ENCODE assay signal across 29 cellular contexts in genomic region chr21:35032474-35033263, GRCh38. TPM values are rescaled to one million over a fixed set of nuclear protein-coding genes. Genes with fewer than 3 reads are reported as not detected.
DNase-seq lines count a peak whose midpoint lies in the region; ATAC-seq and TF ChIP-seq lines count a peak whose summit lies in the region.
"Had no signal": no experiment of that assay in that cellular context is flagged by ENCODE, and none has a peak within 500 bp of the region (broad histone marks: within the 10 kb centered on the region; RNA-seq: fewer than 3 reads in every experiment).

No MANE protein-coding gene starts in this region.

- intact Hi-C loops in activated T-helper 2 cell treated with anti-CD3 and anti-CD28 coated beads, Interferon-gamma antibody, Interleukin-2, Interleukin-4, amounts not matched to agents 10 μg/mL and 5 μg/mL and 100 μg/mL, durations not matched to agents 14 hours and 24 hours and 36 hours (cut with micrococcal nuclease) = no loop called here
- intact Hi-C loops in colonic mucosa (cut with DNase I) = no loop called here

- H3K27me3 Mint-ChIP-seq in activated naive CD4-positive, alpha-beta T cell treated with anti-CD3 and anti-CD28 coated beads, Interleukin-2, amount 50 U/mL, for 24 hours = no peaks in the 10 kb centered on the region
- no peaks in the 10 kb centered on the region for H3K27me3 Mint-ChIP-seq in activated T-helper 2 cell treated with anti-CD3 and anti-CD28 coated beads, Interferon-gamma antibody, Interleukin-2, Interleukin-4, amounts not matched to agents 10 μg/mL and 5 μg/mL and 100 μg/mL, durations not matched to agents 14 hours and 24 hours and 36 hours (ENCODE audit: low read depth)
- no peaks in the 10 kb centered on the region for H3K27me3 Mint-ChIP-seq in stimulated activated naive B cell treated with anti-CD40 and anti-IgM and Interleukin-4, amounts not matched to agents 10 μg/mL and 1 μg/mL and 100 μg/mL, for 72 hours
- H3K27me3 Mint-ChIP-seq: activated naive CD4-positive, alpha-beta T cell treated with anti-CD3 and anti-CD28 coated beads, Interleukin-2, amount 10 ng/mL, durations not matched to agents 7 days and 5 days; memory B cell had no signal

- H3K79me2 ChIP-seq in DND-41 (ENCODE audit: insufficient read depth, low read length) = peaks cover 100% of the 10 kb centered on the region
- H3K79me2 ChIP-seq: parathyroid adenoma had no signal

- peaks cover 28% of the 10 kb centered on the region for H3K36me3 Mint-ChIP-seq in activated naive CD4-positive, alpha-beta T cell treated with anti-CD3 and anti-CD28 coated beads, Interleukin-2, amount 50 U/mL, for 24 hours
- peaks cover 90% of the 10 kb centered on the region for H3K36me3 Mint-ChIP-seq in activated T-helper 2 cell treated with anti-CD3 and anti-CD28 coated beads, Interferon-gamma antibody, Interleukin-2, Interleukin-4, amounts not matched to agents 10 μg/mL and 5 μg/mL and 100 μg/mL, durations not matched to agents 14 hours and 24 hours and 36 hours (ENCODE audit: low read depth)
- peaks cover 60 to 82% of the 10 kb centered on the region in 2 donors for H3K36me3 Mint-ChIP-seq in stimulated activated naive B cell treated with anti-CD40 and anti-IgM and Interleukin-4, amounts not matched to agents 10 μg/mL and 1 μg/mL and 100 μg/mL, for 72 hours

- H3K9me3 ChIP-seq in DND-41 (ENCODE audit: insufficient read depth, low read length, severe bottlenecking) (no peaks in the 10 kb centered on the region), colonic mucosa (no peaks in the 10 kb centered on the region)
- H3K9me3 ChIP-seq: BE2C, left lung, SK-N-SH, thoracic aorta had no signal

- H3K9ac ChIP-seq in DND-41 (ENCODE audit: low read depth, low read length) (no peak overlapping the region), colonic mucosa (ENCODE audit: low read depth in 2 of 2, low read length in 2 of 2) (no peak overlapping the region)
- H3K9ac ChIP-seq: parathyroid adenoma, SK-N-SH had no signal

- peaks cover 95% of the 10 kb centered on the region for H3K4me1 ChIP-seq in DND-41 (ENCODE audit: insufficient read depth, low read length)
- no peaks in the 10 kb centered on the region for H3K4me1 ChIP-seq in colonic mucosa
- H3K4me1 ChIP-seq: BE2C, parathyroid adenoma had no signal

- peaks cover 70% of the 10 kb centered on the region for H3K36me3 ChIP-seq in DND-41 (ENCODE audit: insufficient read depth, low read length)
- no peaks in the 10 kb centered on the region for H3K36me3 ChIP-seq in colonic mucosa
- H3K36me3 ChIP-seq: BE2C, left lung, thoracic aorta had no signal

- H3K9me3 Mint-ChIP-seq in activated naive CD4-positive, alpha-beta T cell treated with anti-CD3 and anti-CD28 coated beads, Interleukin-2, amount 50 U/mL, for 24 hours = peaks cover 5% of the 10 kb centered on the region
- peaks cover 4% of the 10 kb centered on the region for H3K9me3 Mint-ChIP-seq in activated T-helper 2 cell treated with anti-CD3 and anti-CD28 coated beads, Interferon-gamma antibody, Interleukin-2, Interleukin-4, amounts not matched to agents 10 μg/mL and 5 μg/mL and 100 μg/mL, durations not matched to agents 14 hours and 24 hours and 36 hours
- H3K9me3 Mint-ChIP-seq in stimulated activated naive B cell treated with anti-CD40 and anti-IgM and Interleukin-4, amounts not matched to agents 10 μg/mL and 1 μg/mL and 100 μg/mL, for 72 hours = peaks cover 0 to 7% of the 10 kb centered on the region in 2 donors

- no peak for ATAC-seq in DND-41 (ENCODE audit: insufficient read depth, low read depth)
- no peak for ATAC-seq in stimulated activated naive B cell treated with anti-CD40 and anti-IgM and Interleukin-4, amounts not matched to agents 10 μg/mL and 1 μg/mL and 100 μg/mL, for 72 hours (replicated peaks)
- ATAC-seq: HCT116; left lung; Right ventricle myocardium inferior; stimulated activated naive CD8-positive, alpha-beta T cell treated with anti-CD3 and anti-CD28 coated beads, Interleukin-15, Interleukin-2, amounts not matched to agents 100 U/mL and 50 U/mL, for 24 hours had no signal

- peak overlapping the region; percentile 60 for H3K27ac Mint-ChIP-seq in activated naive CD4-positive, alpha-beta T cell treated with anti-CD3 and anti-CD28 coated beads, Interleukin-2, amount 50 U/mL, for 24 hours
- H3K27ac Mint-ChIP-seq in activated T-helper 2 cell treated with anti-CD3 and anti-CD28 coated beads, Interferon-gamma antibody, Interleukin-2, Interleukin-4, amounts not matched to agents 10 μg/mL and 5 μg/mL and 100 μg/mL, durations not matched to agents 14 hours and 24 hours and 36 hours = peak overlapping the region; percentile 98
- peak overlapping the region; percentile 6 for H3K27ac Mint-ChIP-seq in stimulated activated naive B cell treated with anti-CD40 and anti-IgM and Interleukin-4, amounts not matched to agents 10 μg/mL and 1 μg/mL and 100 μg/mL, for 72 hours
- H3K27ac Mint-ChIP-seq: activated naive CD4-positive, alpha-beta T cell treated with anti-CD3 and anti-CD28 coated beads, Interleukin-2, amount 10 ng/mL, durations not matched to agents 7 days and 5 days; memory B cell had no signal

- H3K27ac ChIP-seq in DND-41 (ENCODE audit: low read length) (peak overlapping the region; percentile 44), colonic mucosa (no peak overlapping the region)
- H3K27ac ChIP-seq: left lung, parathyroid adenoma, thoracic aorta, VCaP had no signal

- H3K4me1 Mint-ChIP-seq in activated naive CD4-positive, alpha-beta T cell treated with anti-CD3 and anti-CD28 coated beads, Interleukin-2, amount 50 U/mL, for 24 hours = peaks cover 99% of the 10 kb centered on the region
- peaks cover 94% of the 10 kb centered on the region for H3K4me1 Mint-ChIP-seq in activated T-helper 2 cell treated with anti-CD3 and anti-CD28 coated beads, Interferon-gamma antibody, Interleukin-2, Interleukin-4, amounts not matched to agents 10 μg/mL and 5 μg/mL and 100 μg/mL, durations not matched to agents 14 hours and 24 hours and 36 hours (ENCODE audit: low read depth)
- peaks cover 55 to 99% of the 10 kb centered on the region in 2 donors for H3K4me1 Mint-ChIP-seq in stimulated activated naive B cell treated with anti-CD40 and anti-IgM and Interleukin-4, amounts not matched to agents 10 μg/mL and 1 μg/mL and 100 μg/mL, for 72 hours

- no peak for TF ChIP-seq CTCF in DND-41 (IDR thresholded peaks at IDR 0.05; ENCODE audit: borderline replicate concordance, extremely low read depth, low read length, poor library complexity, severe bottlenecking)
- TF ChIP-seq CTCF in colonic mucosa (IDR thresholded peaks at IDR 0.05) = no peak

- H3K27me3 ChIP-seq in DND-41 (ENCODE audit: insufficient read depth, low read length, poor library complexity) = no peaks in the 10 kb centered on the region
- no peaks in the 10 kb centered on the region for H3K27me3 ChIP-seq in colonic mucosa
- H3K27me3 ChIP-seq: BE2C, left lung had no signal

- DNase-seq in activated naive CD4-positive, alpha-beta T cell treated with anti-CD3 and anti-CD28 coated beads, Interleukin-2, amount 50 U/mL, for 16 hours = no peak
- DNase-seq in DND-41 = no peak
- no peak for DNase-seq in activated T-helper 2 cell treated with anti-CD3 and anti-CD28 coated beads, Interferon-gamma antibody, Interleukin-2, Interleukin-4, amounts not matched to agents 10 μg/mL and 5 μg/mL and 100 μg/mL, durations not matched to agents 14 hours and 24 hours and 36 hours (ENCODE audit: low spot score)
- no peak for DNase-seq in stimulated activated naive B cell treated with anti-CD40 and anti-IgM and Interleukin-4, amounts not matched to agents 10 μg/mL and 1 μg/mL and 100 μg/mL, for 72 hours
- no peak for DNase-seq in colonic mucosa
- no peak for DNase-seq in NCI-H1694 treated with DMSO at 0.1 percent for 48 hours (lab: John Stamatoyannopoulos, UW)
- DNase-seq: activated CD4-positive, alpha-beta T cell treated with anti-CD3 and anti-CD28 coated beads for 4 hours; activated naive CD4-positive, alpha-beta T cell treated with anti-CD3 and anti-CD28 coated beads, Interleukin-2, amount 10 ng/mL, durations not matched to agents 7 days and 5 days; BE2C; DMS79 treated with DMSO at 0.1 percent for 48 hours; effector CD8-positive, alpha-beta T cell; GF-D8; left lung; NCI-H1092; NCI-H1694; NCI-H446; NCI-H748 treated with DMSO at 0.1 percent for 48 hours; SK-N-SH; small intestine; stimulated activated naive CD8-positive, alpha-beta T cell treated with anti-CD3 and anti-CD28 coated beads, Interleukin-15, Interleukin-2, amounts not matched to agents 100 U/mL and 50 U/mL, for 24 hours; T-helper 9 cell had no signal

- no peak overlapping the region for H3K4me3 ChIP-seq in DND-41 (ENCODE audit: low read depth in 1 of 2, low read length in 2 of 2)
- H3K4me3 ChIP-seq in colonic mucosa = no peak overlapping the region
- H3K4me3 ChIP-seq: left lung, thoracic aorta had no signal

- no peak overlapping the region for H3K4me2 ChIP-seq in DND-41 (ENCODE audit: insufficient read depth, low read length)
- H3K4me2 ChIP-seq: SK-N-SH had no signal

- H3K4me3 Mint-ChIP-seq in activated naive CD4-positive, alpha-beta T cell treated with anti-CD3 and anti-CD28 coated beads, Interleukin-2, amount 50 U/mL, for 24 hours = no peak overlapping the region
- no peak overlapping the region for H3K4me3 Mint-ChIP-seq in activated T-helper 2 cell treated with anti-CD3 and anti-CD28 coated beads, Interferon-gamma antibody, Interleukin-2, Interleukin-4, amounts not matched to agents 10 μg/mL and 5 μg/mL and 100 μg/mL, durations not matched to agents 14 hours and 24 hours and 36 hours (ENCODE audit: low read depth)
- no peak overlapping the region for H3K4me3 Mint-ChIP-seq in stimulated activated naive B cell treated with anti-CD40 and anti-IgM and Interleukin-4, amounts not matched to agents 10 μg/mL and 1 μg/mL and 100 μg/mL, for 72 hours
- H3K4me3 Mint-ChIP-seq: activated naive CD4-positive, alpha-beta T cell treated with anti-CD3 and anti-CD28 coated beads, Interleukin-2, amount 10 ng/mL, durations not matched to agents 7 days and 5 days; memory B cell; neural crest cell had no signal

- no peak overlapping the region for H2AFZ ChIP-seq in DND-41 (ENCODE audit: low read depth, low read length)
- H2AFZ ChIP-seq: parathyroid adenoma had no signal

- peaks cover 48% of the 10 kb centered on the region for H4K20me1 ChIP-seq in DND-41 (ENCODE audit: insufficient read depth, low read length)

RNA-seq across cellular contexts. Expression of gene RUNX1, which starts 16.4 kb away (rescaled TPM):
- total RNA-seq in activated T-helper 2 cell treated with anti-CD3 and anti-CD28 coated beads, Interferon-gamma antibody, Interleukin-2, Interleukin-4, amounts not matched to agents 10 μg/mL and 5 μg/mL and 100 μg/mL, durations not matched to agents 14 hours and 24 hours and 36 hours = 120 and 121 TPM in 2 replicates
- total RNA-seq in colonic mucosa = 10 to 100 TPM; 21.3 to 23.0 TPM

Comparison
In these comparisons a context has a peak if more than half of its experiments do, and no peak if none do; other contexts are left out.
1. H3K27ac Mint-ChIP-seq: peak in every context shown above with its lines; median percentile 98 in activated T-helper 2 cell treated with anti-CD3 and anti-CD28 coated beads, Interferon-gamma antibody, Interleukin-2, Interleukin-4, amounts not matched to agents 10 μg/mL and 5 μg/mL and 100 μg/mL, durations not matched to agents 14 hours and 24 hours and 36 hours; 60 in activated naive CD4-positive, alpha-beta T cell treated with anti-CD3 and anti-CD28 coated beads, Interleukin-2, amount 50 U/mL, for 24 hours; 6 in stimulated activated naive B cell treated with anti-CD40 and anti-IgM and Interleukin-4, amounts not matched to agents 10 μg/mL and 1 μg/mL and 100 μg/mL, for 72 hours.